In the genomic region with DNA sequence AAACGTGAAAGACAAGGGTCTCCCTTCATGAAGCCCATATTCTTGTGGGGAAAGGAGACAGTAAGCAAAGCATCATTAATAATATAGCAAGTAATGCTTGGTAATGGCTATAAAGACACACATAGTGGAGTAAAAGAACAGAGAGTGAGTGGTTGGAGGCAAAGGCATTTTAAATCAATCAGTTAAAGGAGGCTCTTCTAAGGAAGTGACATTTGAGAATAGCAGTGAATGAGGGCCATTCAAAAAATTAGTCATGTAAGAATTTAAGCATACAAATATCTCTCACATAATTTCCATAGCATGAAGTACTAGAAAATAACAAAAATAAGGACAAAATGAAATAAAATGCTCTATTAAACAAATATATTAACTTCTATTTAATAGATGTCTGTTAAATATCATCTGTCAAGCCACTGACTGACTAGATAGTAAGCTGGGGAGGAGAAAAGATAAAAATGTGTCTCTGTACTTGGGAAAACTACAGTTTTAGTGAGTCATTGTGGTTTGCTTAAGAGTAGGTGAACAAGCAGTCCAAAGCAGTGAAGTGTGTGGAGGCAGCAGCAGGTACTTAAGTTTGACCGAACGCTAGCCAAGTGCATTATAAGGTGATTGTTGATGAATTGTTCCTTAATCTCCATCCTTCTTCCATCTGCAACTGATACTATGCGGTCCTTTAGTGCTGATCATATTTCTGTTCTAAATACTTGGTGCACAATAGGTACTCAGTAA, we compare ENCODE assay signal across 1 cellular context.
A peak's percentile ranks its signal among the peaks of the same experiment; 100 is the strongest.
TF ChIP-seq lines count a peak whose summit lies in the region.

No MANE protein-coding gene starts in this region.

TF ChIP-seq in SK-N-SH treated with all-trans-retinoic acid at 6 μM for 48 hours, 23 proteins besides CTCF, POLR2A, EP300 and RAD21:
- no peak for TF ChIP-seq GLIS3 (CRISPR knock-in tag; IDR thresholded peaks at IDR 0.05)
- TF ChIP-seq ISL1 (CRISPR knock-in tag; IDR thresholded peaks at IDR 0.05), result peak; percentile 49
